ENCODE assay signal across 8 cellular contexts in genomic region chr10:8053446-8054242, GRCh38. TPM values are rescaled to one million over a fixed set of nuclear protein-coding genes. Genes with fewer than 3 reads are reported as not detected.
DNase-seq lines count a peak whose midpoint lies in the region; ATAC-seq and FAIRE-seq lines count a peak whose summit lies in the region.

No MANE protein-coding gene starts in this region.

- no peak overlapping the region for H3K9ac ChIP-seq in iPS-18a (ENCODE audit: low read length)

- WGBS in small intestine, 3 donors = 1 to 3% (median 1%) methylated on average over 52 to 60 of the region's 60 CpGs

- DNase-seq in G401 (ENCODE audit: low spot score) = peak; percentile 27
- DNase-seq in Jurkat, Clone E6-1 (ENCODE audit: low read depth, low spot score) = peak; percentile 76
- peak; percentile 93 for DNase-seq in T-helper 9 cell
- peak; percentile 96 for DNase-seq in astrocyte of the hippocampus (ENCODE audit: low read depth, low spot score)
- peak; percentile 81 for DNase-seq in small intestine
- DNase-seq in NCI-H510A (lab: John Stamatoyannopoulos, UW) = no peak

- in situ Hi-C loops in G401 (cut with HindIII; ENCODE audit: low sequenced_read_pairs) = no loop called here

- no peak overlapping the region for H3K27ac ChIP-seq in iPS-18a (ENCODE audit: low read length)
- H3K27ac ChIP-seq in small intestine (ENCODE audit: low read depth in 1 of 2, low read length in 1 of 2) = peak overlapping the region in 1 of 2 donors; percentile 8

- FAIRE-seq in small intestine (lab: Jason Lieb, UNC) = no peak

- H3K27me3 ChIP-seq in iPS-18a (ENCODE audit: control insufficient read depth, insufficient read depth, low read length) (peaks cover 99% of the 10 kb centered on the region), small intestine (ENCODE audit: control insufficient read depth in 2 of 2, insufficient read depth in 2 of 2, low read length in 2 of 2) (peaks cover 3 to 42% of the 10 kb centered on the region in 2 donors)

- ATAC-seq in GM21737 (IDR thresholded peaks at IDR 0.05; ENCODE audit: unreplicated experiment) = peak; percentile 73

- H3K36me3 ChIP-seq in iPS-18a (ENCODE audit: control insufficient read depth, low read depth, low read length) = no peaks in the 10 kb centered on the region
- H3K36me3 ChIP-seq in small intestine (ENCODE audit: control insufficient read depth in 2 of 2, insufficient read depth in 2 of 2, low read length in 2 of 2) = no peaks in the 10 kb centered on the region

- peak overlapping the region; percentile 80 for H3K4me3 ChIP-seq in Jurkat, Clone E6-1 (ENCODE audit: low read length)
- H3K4me3 ChIP-seq in iPS-18a (ENCODE audit: low read length) (peak overlapping the region; percentile 46), small intestine (ENCODE audit: low read depth in 1 of 2, low read length in 2 of 2) (peak overlapping the region in 1 of 2 donors; percentile 57)

- H3K4me1 ChIP-seq in iPS-18a (ENCODE audit: control insufficient read depth, low read depth, low read length) (peaks cover 36% of the 10 kb centered on the region), small intestine (ENCODE audit: control insufficient read depth in 2 of 2, insufficient read depth in 1 of 2, low read depth in 1 of 2, low read length in 1 of 2) (peaks cover 6 to 14% of the 10 kb centered on the region in 2 donors)

- no peaks in the 10 kb centered on the region for H3K9me3 ChIP-seq in iPS-18a (ENCODE audit: control insufficient read depth, low read depth, low read length)
- no peaks in the 10 kb centered on the region for H3K9me3 ChIP-seq in small intestine (ENCODE audit: control insufficient read depth, low read depth)

RNA-seq across cellular contexts. Expression of gene GATA3, which starts 0.8 kb away (rescaled TPM):
- not detected in 2 replicates for total RNA-seq in G401 (2014; rRNA removed; shearing (Covaris generic))
- polyA plus RNA-seq in Jurkat, Clone E6-1 (2012; ENCODE audit: insufficient read depth, insufficient read length) = 30.5 TPM
- under 1 TPM; 0.37 to 0.81 (median 0.45) TPM for polyA plus RNA-seq in small intestine
